ENCODE assay signal across 1 cellular context in genomic region chr2:38514603-38515154, GRCh38.
TF ChIP-seq lines count a peak whose summit lies in the region.

No MANE protein-coding gene starts in this region.

TF ChIP-seq in H1, 55 proteins besides CTCF, POLR2A, EP300 and RAD21 (continued from another document):
- TF ChIP-seq GTF2F1 (IDR thresholded peaks at IDR 0.05; ENCODE audit: borderline replicate concordance, low read depth, low read length) (no peak), TEAD4 (IDR thresholded peaks at IDR 0.05; ENCODE audit: low read depth, low read length) (no peak), BACH1 (IDR thresholded peaks at IDR 0.05; ENCODE audit: low read length) (no peak), BCL11A (IDR thresholded peaks at IDR 0.05; ENCODE audit: low read depth in 2 of 2, low read length in 2 of 2) (no peak), ZNF274 (IDR thresholded peaks at IDR 0.05; ENCODE audit: borderline replicate concordance, extremely low read depth, low read length) (no peak), ASH2L (IDR thresholded peaks at IDR 0.05; ENCODE audit: low read length) (no peak), FOSL1 (IDR thresholded peaks at IDR 0.05; ENCODE audit: insufficient read depth, low read depth, low read length) (no peak), SRF (IDR thresholded peaks at IDR 0.05; ENCODE audit: low read depth, low read length) (no peak), CREB1 (IDR thresholded peaks at IDR 0.05) (no peak), TAF1 (IDR thresholded peaks at IDR 0.05; ENCODE audit: low read depth, low read length) (no peak), NRF1 (IDR thresholded peaks at IDR 0.05; ENCODE audit: low read depth, low read length) (no peak)
- TF ChIP-seq, protein P1, sequence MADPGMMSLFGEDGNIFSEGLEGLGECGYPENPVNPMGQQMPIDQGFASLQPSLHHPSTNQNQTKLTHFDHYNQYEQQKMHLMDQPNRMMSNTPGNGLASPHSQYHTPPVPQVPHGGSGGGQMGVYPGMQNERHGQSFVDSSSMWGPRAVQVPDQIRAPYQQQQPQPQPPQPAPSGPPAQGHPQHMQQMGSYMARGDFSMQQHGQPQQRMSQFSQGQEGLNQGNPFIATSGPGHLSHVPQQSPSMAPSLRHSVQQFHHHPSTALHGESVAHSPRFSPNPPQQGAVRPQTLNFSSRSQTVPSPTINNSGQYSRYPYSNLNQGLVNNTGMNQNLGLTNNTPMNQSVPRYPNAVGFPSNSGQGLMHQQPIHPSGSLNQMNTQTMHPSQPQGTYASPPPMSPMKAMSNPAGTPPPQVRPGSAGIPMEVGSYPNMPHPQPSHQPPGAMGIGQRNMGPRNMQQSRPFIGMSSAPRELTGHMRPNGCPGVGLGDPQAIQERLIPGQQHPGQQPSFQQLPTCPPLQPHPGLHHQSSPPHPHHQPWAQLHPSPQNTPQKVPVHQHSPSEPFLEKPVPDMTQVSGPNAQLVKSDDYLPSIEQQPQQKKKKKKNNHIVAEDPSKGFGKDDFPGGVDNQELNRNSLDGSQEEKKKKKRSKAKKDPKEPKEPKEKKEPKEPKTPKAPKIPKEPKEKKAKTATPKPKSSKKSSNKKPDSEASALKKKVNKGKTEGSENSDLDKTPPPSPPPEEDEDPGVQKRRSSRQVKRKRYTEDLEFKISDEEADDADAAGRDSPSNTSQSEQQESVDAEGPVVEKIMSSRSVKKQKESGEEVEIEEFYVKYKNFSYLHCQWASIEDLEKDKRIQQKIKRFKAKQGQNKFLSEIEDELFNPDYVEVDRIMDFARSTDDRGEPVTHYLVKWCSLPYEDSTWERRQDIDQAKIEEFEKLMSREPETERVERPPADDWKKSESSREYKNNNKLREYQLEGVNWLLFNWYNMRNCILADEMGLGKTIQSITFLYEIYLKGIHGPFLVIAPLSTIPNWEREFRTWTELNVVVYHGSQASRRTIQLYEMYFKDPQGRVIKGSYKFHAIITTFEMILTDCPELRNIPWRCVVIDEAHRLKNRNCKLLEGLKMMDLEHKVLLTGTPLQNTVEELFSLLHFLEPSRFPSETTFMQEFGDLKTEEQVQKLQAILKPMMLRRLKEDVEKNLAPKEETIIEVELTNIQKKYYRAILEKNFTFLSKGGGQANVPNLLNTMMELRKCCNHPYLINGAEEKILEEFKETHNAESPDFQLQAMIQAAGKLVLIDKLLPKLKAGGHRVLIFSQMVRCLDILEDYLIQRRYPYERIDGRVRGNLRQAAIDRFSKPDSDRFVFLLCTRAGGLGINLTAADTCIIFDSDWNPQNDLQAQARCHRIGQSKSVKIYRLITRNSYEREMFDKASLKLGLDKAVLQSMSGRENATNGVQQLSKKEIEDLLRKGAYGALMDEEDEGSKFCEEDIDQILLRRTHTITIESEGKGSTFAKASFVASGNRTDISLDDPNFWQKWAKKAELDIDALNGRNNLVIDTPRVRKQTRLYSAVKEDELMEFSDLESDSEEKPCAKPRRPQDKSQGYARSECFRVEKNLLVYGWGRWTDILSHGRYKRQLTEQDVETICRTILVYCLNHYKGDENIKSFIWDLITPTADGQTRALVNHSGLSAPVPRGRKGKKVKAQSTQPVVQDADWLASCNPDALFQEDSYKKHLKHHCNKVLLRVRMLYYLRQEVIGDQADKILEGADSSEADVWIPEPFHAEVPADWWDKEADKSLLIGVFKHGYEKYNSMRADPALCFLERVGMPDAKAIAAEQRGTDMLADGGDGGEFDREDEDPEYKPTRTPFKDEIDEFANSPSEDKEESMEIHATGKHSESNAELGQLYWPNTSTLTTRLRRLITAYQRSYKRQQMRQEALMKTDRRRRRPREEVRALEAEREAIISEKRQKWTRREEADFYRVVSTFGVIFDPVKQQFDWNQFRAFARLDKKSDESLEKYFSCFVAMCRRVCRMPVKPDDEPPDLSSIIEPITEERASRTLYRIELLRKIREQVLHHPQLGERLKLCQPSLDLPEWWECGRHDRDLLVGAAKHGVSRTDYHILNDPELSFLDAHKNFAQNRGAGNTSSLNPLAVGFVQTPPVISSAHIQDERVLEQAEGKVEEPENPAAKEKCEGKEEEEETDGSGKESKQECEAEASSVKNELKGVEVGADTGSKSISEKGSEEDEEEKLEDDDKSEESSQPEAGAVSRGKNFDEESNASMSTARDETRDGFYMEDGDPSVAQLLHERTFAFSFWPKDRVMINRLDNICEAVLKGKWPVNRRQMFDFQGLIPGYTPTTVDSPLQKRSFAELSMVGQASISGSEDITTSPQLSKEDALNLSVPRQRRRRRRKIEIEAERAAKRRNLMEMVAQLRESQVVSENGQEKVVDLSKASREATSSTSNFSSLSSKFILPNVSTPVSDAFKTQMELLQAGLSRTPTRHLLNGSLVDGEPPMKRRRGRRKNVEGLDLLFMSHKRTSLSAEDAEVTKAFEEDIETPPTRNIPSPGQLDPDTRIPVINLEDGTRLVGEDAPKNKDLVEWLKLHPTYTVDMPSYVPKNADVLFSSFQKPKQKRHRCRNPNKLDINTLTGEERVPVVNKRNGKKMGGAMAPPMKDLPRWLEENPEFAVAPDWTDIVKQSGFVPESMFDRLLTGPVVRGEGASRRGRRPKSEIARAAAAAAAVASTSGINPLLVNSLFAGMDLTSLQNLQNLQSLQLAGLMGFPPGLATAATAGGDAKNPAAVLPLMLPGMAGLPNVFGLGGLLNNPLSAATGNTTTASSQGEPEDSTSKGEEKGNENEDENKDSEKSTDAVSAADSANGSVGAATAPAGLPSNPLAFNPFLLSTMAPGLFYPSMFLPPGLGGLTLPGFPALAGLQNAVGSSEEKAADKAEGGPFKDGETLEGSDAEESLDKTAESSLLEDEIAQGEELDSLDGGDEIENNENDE (IDR thresholded peaks at IDR 0.05; ENCODE audit: insufficient replicate concordance, low read length): no peak
- TF ChIP-seq, protein P2, sequence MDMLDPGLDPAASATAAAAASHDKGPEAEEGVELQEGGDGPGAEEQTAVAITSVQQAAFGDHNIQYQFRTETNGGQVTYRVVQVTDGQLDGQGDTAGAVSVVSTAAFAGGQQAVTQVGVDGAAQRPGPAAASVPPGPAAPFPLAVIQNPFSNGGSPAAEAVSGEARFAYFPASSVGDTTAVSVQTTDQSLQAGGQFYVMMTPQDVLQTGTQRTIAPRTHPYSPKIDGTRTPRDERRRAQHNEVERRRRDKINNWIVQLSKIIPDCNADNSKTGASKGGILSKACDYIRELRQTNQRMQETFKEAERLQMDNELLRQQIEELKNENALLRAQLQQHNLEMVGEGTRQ (IDR thresholded peaks at IDR 0.05; ENCODE audit: low read length): no peak
